ENCODE assay signal across 8 cellular contexts in the genomic region with DNA sequence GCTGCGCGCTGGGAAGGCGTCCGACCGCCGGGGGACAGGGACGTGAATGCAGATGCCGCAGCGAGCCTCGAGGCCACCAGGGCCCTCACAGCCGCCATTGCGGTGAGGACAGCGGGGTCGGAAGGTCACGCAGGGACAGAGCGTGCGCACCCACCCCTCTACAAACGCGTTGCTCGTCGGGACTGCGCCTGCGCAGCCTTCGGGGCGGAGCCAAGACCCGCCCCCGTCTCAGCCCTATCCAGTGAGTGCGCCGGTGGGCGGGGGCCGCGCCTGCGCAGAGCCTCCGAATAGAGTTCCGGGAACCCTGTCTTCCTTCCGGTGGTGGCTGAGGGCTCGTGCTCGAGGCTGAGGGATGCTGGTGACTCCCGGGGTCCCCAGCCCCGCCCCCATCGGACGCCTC.
DNase-seq lines count a peak whose midpoint lies in the region; ATAC-seq and TF ChIP-seq lines count a peak whose summit lies in the region.
"Not testable (repeated sequence)": the region's sequence is repeated elsewhere in the genome, so short reads cannot be mapped to it uniquely, and the experiment has no call there.

No MANE protein-coding gene starts in this region.

- in situ Hi-C loops in ACHN (cut with HindIII; ENCODE audit: low pct_ligation_motif_present, low pct_unique_long_range_greater_than_20kb, low sequenced_read_pairs), result not testable (repeated sequence)

- peak overlapping the region; percentile 18; the same call in 1 of the 2 replicates for H3K4me3 ChIP-seq in SJSA1

- H3K4me1 Mint-ChIP-seq in mesothelial cell of epicardium, result not testable (repeated sequence)

- H3K9me3 ChIP-seq in SJSA1 (replicated peaks), result not testable (repeated sequence)

- H3K27ac ChIP-seq in SJSA1, result not testable (repeated sequence)

- TF ChIP-seq CTCF in mesothelial cell of epicardium (IDR thresholded peaks at IDR 0.05; ENCODE audit: unreplicated experiment), result not testable (repeated sequence)

- not testable (repeated sequence) for H3K27me3 ChIP-seq in SJSA1 (replicated peaks)

- ATAC-seq in GM19438 (IDR thresholded peaks at IDR 0.05; ENCODE audit: low read depth, unreplicated experiment), result peak; percentile 77
- ATAC-seq in HG03135 (IDR thresholded peaks at IDR 0.05; ENCODE audit: unreplicated experiment), result peak; percentile 90

- H3K27ac Mint-ChIP-seq in mesothelial cell of epicardium, result not testable (repeated sequence)

- not testable (repeated sequence) for H3K27me3 Mint-ChIP-seq in mesothelial cell of epicardium (ENCODE audit: low read depth)

- not testable (repeated sequence) for H3K4me1 ChIP-seq in SJSA1 (replicated peaks)

- not testable (repeated sequence) for H3K36me3 Mint-ChIP-seq in mesothelial cell of epicardium

- H3K36me3 ChIP-seq in SJSA1, result not testable (repeated sequence)

- peak overlapping the region; percentile 67 for H3K4me3 Mint-ChIP-seq in mesothelial cell of epicardium

- peak; percentile 76 for DNase-seq in ACHN
- peak; percentile 62 to 95 for DNase-seq in SJSA1 (ENCODE audit: low read depth in 1 of 2, low spot score in 2 of 2)
- DNase-seq in activated T-helper 9 cell treated with anti-CD3 and anti-CD28 coated beads, Interleukin-2, amount 50 U/mL, for 16 hours (ENCODE audit: low read depth), result peak; percentile 96
- DNase-seq in fibroblast of gingiva (ENCODE audit: low read depth), result peak; percentile 80
- peak; percentile 91 to 97 for DNase-seq in mesothelial cell of epicardium (ENCODE audit: low spot score in 2 of 2, unreplicated experiment in 2 of 2)
- peak; percentile 98 for DNase-seq in stimulated activated CD4-positive, alpha-beta T cell treated with anti-CD3 and anti-CD28 coated beads, Interleukin-1b, Interleukin-23, amount 100 ng/mL, for 48 hours

- not testable (repeated sequence) for H3K9me3 Mint-ChIP-seq in mesothelial cell of epicardium
